In the genomic region with DNA sequence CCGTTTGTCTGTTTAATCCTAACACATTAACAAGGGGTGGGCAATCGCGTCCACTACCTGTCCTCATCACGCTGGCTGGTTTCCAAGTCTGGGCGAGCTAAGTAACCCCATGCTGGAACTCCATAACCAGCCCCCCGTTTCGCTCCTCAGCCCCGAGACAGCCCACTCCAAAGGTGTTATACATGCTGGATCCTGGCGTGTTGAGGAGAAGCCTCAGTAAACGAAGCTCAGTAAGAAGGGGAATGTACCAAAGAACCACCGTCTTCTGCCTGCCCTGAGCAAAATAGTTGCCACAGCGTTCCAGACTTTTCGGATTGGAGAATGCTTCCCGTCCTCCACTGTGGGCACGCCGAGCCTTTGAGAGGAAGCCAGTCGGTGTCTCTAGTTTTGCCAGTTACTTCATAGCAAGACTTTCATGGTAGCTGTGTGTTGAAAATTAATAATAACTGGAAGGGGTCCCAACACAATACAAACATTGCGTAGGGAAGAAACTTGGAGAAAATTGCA, we compare ENCODE assay signal across 8 cellular contexts. TPM values are rescaled to one million over a fixed set of nuclear protein-coding genes. Genes with fewer than 3 reads are reported as not detected.
DNase-seq lines count a peak whose midpoint lies in the region; ATAC-seq and TF ChIP-seq lines count a peak whose summit lies in the region.

No MANE protein-coding gene starts in this region.

- H3K9me3 Mint-ChIP-seq in brain: no peaks in the 10 kb centered on the region
- H3K9me3 Mint-ChIP-seq in type B pancreatic cell: peaks cover 5% of the 10 kb centered on the region

- 8 to 10% methylated on average over 18 of the region's 18 CpGs for WGBS in lung, 2 donors

- no peaks in the 10 kb centered on the region for H3K36me3 ChIP-seq in lung (ENCODE audit: control insufficient read depth in 2 of 2, insufficient read depth in 2 of 2, low read length in 2 of 2)

- H3K27me3 ChIP-seq in HL-60 (ENCODE audit: insufficient read depth, poor library complexity, severe bottlenecking): no peaks in the 10 kb centered on the region
- no peaks in the 10 kb centered on the region for H3K27me3 ChIP-seq in lung (ENCODE audit: control insufficient read depth, insufficient read depth)

- H3K4me1 ChIP-seq in lung (ENCODE audit: control insufficient read depth in 2 of 2, insufficient read depth in 2 of 2, low read length in 2 of 2): peaks cover 4 to 5% of the 10 kb centered on the region in 2 donors

- no peak for ATAC-seq in lung (ENCODE audit: insufficient read depth, low FRiP score)
- ATAC-seq in HG03354 (IDR thresholded peaks at IDR 0.05; ENCODE audit: poor library complexity, severe bottlenecking, unreplicated experiment): no peak

- no peaks in the 10 kb centered on the region for H3K9me3 ChIP-seq in lung (ENCODE audit: control insufficient read depth in 2 of 2, insufficient read depth in 1 of 2, low read length in 1 of 2)

- DNase-seq in HL-60 (ENCODE audit: low read depth in 1 of 2, low spot score in 1 of 2) (peak in 1 of 2 experiments; percentile 9), lung (ENCODE audit: low spot score) (peak; percentile 32), type B pancreatic cell (ENCODE audit: extremely low spot score, unreplicated experiment) (no peak), NCI-H446 treated with DMSO at 0.1 percent for 48 hours (lab: John Stamatoyannopoulos, UW) (no peak), cerebellum (ENCODE audit: low spot score) (no peak)

- H3K27ac ChIP-seq in 22Rv1 (peak overlapping the region; percentile 91), HL-60 (replicated peaks) (peak overlapping the region; percentile 54), lung (ENCODE audit: low read depth in 1 of 2, low read length in 1 of 2) (peak overlapping the region; percentile 94)

- peak overlapping the region; percentile 82 to 88 (median 85) for H3K4me3 Mint-ChIP-seq in brain
- peak overlapping the region; percentile 83 for H3K4me3 Mint-ChIP-seq in type B pancreatic cell

- peak overlapping the region; percentile 83 to 96 (median 87) for H3K27ac Mint-ChIP-seq in brain
- peak overlapping the region; percentile 81 for H3K27ac Mint-ChIP-seq in type B pancreatic cell

- TF ChIP-seq CTCF in 22Rv1 (IDR thresholded peaks at IDR 0.05) (no peak), HL-60 (IDR thresholded peaks at IDR 0.05; ENCODE audit: insufficient read depth, low read length) (no peak), brain (conservative IDR thresholded peaks at IDR 0.05) (peak in 1 of 2 experiments; percentile 7), lung (IDR thresholded peaks at IDR 0.05; ENCODE audit: control extremely low read depth, extremely low read depth) (no peak), type B pancreatic cell (conservative IDR thresholded peaks at IDR 0.05) (no peak)

- H3K4me1 Mint-ChIP-seq in brain (peaks cover 35% of the 10 kb centered on the region), type B pancreatic cell (ENCODE audit: unreplicated experiment) (peaks cover 25% of the 10 kb centered on the region)

- H3K4me3 ChIP-seq in HL-60 (replicated peaks; ENCODE audit: insufficient read depth, low read length) (peak overlapping the region; percentile 97), lung (peak overlapping the region; percentile 59)

- H3K27me3 Mint-ChIP-seq in brain: peaks cover 5% of the 10 kb centered on the region
- H3K27me3 Mint-ChIP-seq in type B pancreatic cell: no peaks in the 10 kb centered on the region

- H3K36me3 Mint-ChIP-seq in brain: no peaks in the 10 kb centered on the region
- H3K36me3 Mint-ChIP-seq in type B pancreatic cell: peaks cover 9% of the 10 kb centered on the region

RNA-seq across cellular contexts. Expression of a gene that starts 16.1 kb away (rescaled TPM):
- polyA plus RNA-seq in brain (ENCODE audit: insufficient read depth, low read depth, low replicate concordance): not detected
- not detected for total RNA-seq in lung
- not detected for polyA plus RNA-seq in lung
- 1.6 TPM in 1 of 2 replicates, not detected in the other for total RNA-seq in type B pancreatic cell (ENCODE audit: low replicate concordance)
- total RNA-seq in cerebellum: not detected

RNA-seq across cellular contexts. Expression of a gene that starts 46.9 kb away (rescaled TPM):
- polyA plus RNA-seq in brain (ENCODE audit: insufficient read depth, low read depth, low replicate concordance) (43.0 TPM), lung (10 to 100 TPM; 26.0 to 26.6 TPM)
- total RNA-seq in lung (100 to 1,000 TPM in 1 of 2 donors, 10 to 100 TPM in 1; 84.6 to 111 TPM), type B pancreatic cell (ENCODE audit: low replicate concordance) (86.7 and 101 TPM in 2 replicates), cerebellum (97.1 TPM)

RNA-seq across cellular contexts. Expression of a gene that starts 47.0 kb away (rescaled TPM):
- 16.2 TPM for polyA plus RNA-seq in brain (ENCODE audit: insufficient read depth, low read depth, low replicate concordance)
- 10 to 100 TPM; 24.7 to 28.6 TPM for total RNA-seq in lung
- polyA plus RNA-seq in lung: 1 to 10 TPM; 7.4 to 9.2 TPM
- total RNA-seq in type B pancreatic cell (ENCODE audit: low replicate concordance): 26.1 and 28.5 TPM in 2 replicates
- 34.8 TPM for total RNA-seq in cerebellum
